22 cellular contexts compared by ENCODE assay signal in the genomic region with DNA sequence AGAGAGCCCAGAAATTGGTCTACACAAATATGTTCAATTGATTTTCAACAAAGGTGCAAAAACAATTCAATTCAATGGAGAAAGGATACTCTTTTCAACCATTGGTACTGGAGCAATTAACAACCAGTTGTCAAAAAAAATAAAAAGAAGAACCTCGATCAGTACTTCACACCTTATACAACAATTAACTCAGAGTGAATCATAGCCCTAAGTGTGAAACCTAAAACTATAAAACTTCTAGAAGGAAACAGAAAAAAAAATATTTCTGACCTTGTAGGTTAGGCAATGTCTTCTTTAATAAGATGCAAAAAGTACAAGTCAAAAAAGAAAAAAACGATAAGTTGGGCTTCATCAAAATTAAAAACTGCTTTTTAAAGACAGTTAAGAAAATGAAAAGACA.
"Had no signal": no experiment of that assay in that cellular context is flagged by ENCODE, and none has a peak within 500 bp of the region (broad histone marks: within the 10 kb centered on the region; RNA-seq: fewer than 3 reads in every experiment).

No MANE protein-coding gene starts in this region.

- FAIRE-seq: colon had no signal

- H3K36me3 ChIP-seq: brain microvascular endothelial cell had no signal

- H3K27me3 ChIP-seq: brain microvascular endothelial cell, cardiac muscle cell, MG63 had no signal

- DNase-seq: activated CD4-positive, alpha-beta T cell treated with anti-CD3 and anti-CD28 coated beads for 4 hours; activated effector memory CD4-positive, alpha-beta T cell treated with anti-CD3 and anti-CD28 coated beads, Interleukin-2, amount 50 U/mL, for 16 hours; activated naive CD4-positive, alpha-beta T cell treated with Interleukin-2 at 50 U/mL for 16 hours; activated naive CD8-positive, alpha-beta T cell treated with anti-CD3 and anti-CD28 coated beads for 36 hours; activated T-cell treated with anti-CD3 and anti-CD28 coated beads for 4 hours; brain microvascular endothelial cell; cerebellar nuclear complex; MG63; MV-4-11; NCI-H1092 treated with DMSO at 0.1 percent for 48 hours; NCI-H1417 treated with DMSO at 0.1 percent for 48 hours; NCI-H1694; NCI-H2029; NCI-H2107; NCI-H345; NCI-H510A; NCI-H526 treated with DMSO at 0.1 percent for 48 hours; NCI-H82; SHP77 treated with DMSO at 0.1 percent for 48 hours had no signal

- H3K4me3 ChIP-seq: cardiac muscle cell, MG63 had no signal

- H3K9me3 Mint-ChIP-seq: activated naive CD8-positive, alpha-beta T cell treated with anti-CD3 and anti-CD28 coated beads for 36 hours; T-helper 1 cell treated with Interleukin-12 subunit alpha and Interleukin-12 subunit beta and Interleukin-4 antibody, amounts not matched to agents 30 μg/mL and 1 μg/mL, for 36 hours had no signal

- H3K27me3 Mint-ChIP-seq: activated naive CD8-positive, alpha-beta T cell treated with anti-CD3 and anti-CD28 coated beads for 36 hours had no signal

- H3K9me3 ChIP-seq: MG63 had no signal

- H3K27ac ChIP-seq: brain microvascular endothelial cell, cardiac muscle cell had no signal

- H3K4me3 Mint-ChIP-seq: activated naive CD8-positive, alpha-beta T cell treated with anti-CD3 and anti-CD28 coated beads for 36 hours; T-helper 1 cell treated with Interleukin-12 subunit alpha and Interleukin-12 subunit beta and Interleukin-4 antibody, amounts not matched to agents 30 μg/mL and 1 μg/mL, for 36 hours had no signal

- H3K27ac Mint-ChIP-seq: activated naive CD8-positive, alpha-beta T cell treated with anti-CD3 and anti-CD28 coated beads for 36 hours; T-helper 1 cell treated with Interleukin-12 subunit alpha and Interleukin-12 subunit beta and Interleukin-4 antibody, amounts not matched to agents 30 μg/mL and 1 μg/mL, for 36 hours had no signal
